In genomic region chr18:79690586-79691482, GRCh38 we compare ENCODE assay signal across 2 cellular contexts.
TF ChIP-seq lines count a peak whose summit lies in the region.

No MANE protein-coding gene starts in this region.

TF ChIP-seq in WTC11, 78 proteins besides CTCF, POLR2A, EP300 and RAD21:
- TF ChIP-seq AR (CRISPR knock-in tag; IDR thresholded peaks at IDR 0.05) (no peak), MAX (CRISPR knock-in tag; IDR thresholded peaks at IDR 0.05) (no peak), ATF2 (CRISPR knock-in tag; IDR thresholded peaks at IDR 0.05; ENCODE audit: borderline replicate concordance, low read depth) (no peak), TCF7 (CRISPR knock-in tag; IDR thresholded peaks at IDR 0.05; ENCODE audit: low read depth) (no peak)

TF ChIP-seq in HepG2, 621 proteins besides CTCF, POLR2A, EP300 and RAD21:
- no peak for TF ChIP-seq HDAC1 (CRISPR knock-in tag; IDR thresholded peaks at IDR 0.05)
- TF ChIP-seq HBP1 (CRISPR knock-in tag; IDR thresholded peaks at IDR 0.05; ENCODE audit: low read depth) = no peak
- TF ChIP-seq ZNF674 (CRISPR knock-in tag; IDR thresholded peaks at IDR 0.05; ENCODE audit: low read depth) = no peak
- no peak for TF ChIP-seq ZZZ3 (CRISPR knock-in tag; IDR thresholded peaks at IDR 0.05; ENCODE audit: borderline replicate concordance)
- no peak for TF ChIP-seq TRIM22 (IDR thresholded peaks at IDR 0.05)
- no peak for TF ChIP-seq KLF11 (CRISPR knock-in tag; IDR thresholded peaks at IDR 0.05)
- no peak for TF ChIP-seq ZMYM2 (CRISPR knock-in tag; IDR thresholded peaks at IDR 0.05)
- no peak for TF ChIP-seq NFAT5 (CRISPR knock-in tag; IDR thresholded peaks at IDR 0.05)
- TF ChIP-seq ATF6 (CRISPR knock-in tag; conservative IDR thresholded peaks at IDR 0.05) = no peak
- TF ChIP-seq SIX4 (CRISPR knock-in tag; IDR thresholded peaks at IDR 0.05) = no peak
- TF ChIP-seq ZNF317 (CRISPR knock-in tag; IDR thresholded peaks at IDR 0.05) = no peak
- TF ChIP-seq ZNF775 (CRISPR knock-in tag; IDR thresholded peaks at IDR 0.05; ENCODE audit: borderline replicate concordance) = no peak
- TF ChIP-seq DDIT3 (CRISPR knock-in tag; IDR thresholded peaks at IDR 0.05) = no peak
- no peak for TF ChIP-seq ZNF704 (CRISPR knock-in tag; IDR thresholded peaks at IDR 0.05; ENCODE audit: borderline replicate concordance)
- no peak for TF ChIP-seq ZNF710 (CRISPR knock-in tag; IDR thresholded peaks at IDR 0.05; ENCODE audit: borderline replicate concordance)
- TF ChIP-seq HNRNPK (IDR thresholded peaks at IDR 0.05; ENCODE audit: low read depth, low read length, poor library complexity, severe bottlenecking) = no peak
- TF ChIP-seq ZNF101 (CRISPR knock-in tag; IDR thresholded peaks at IDR 0.05; ENCODE audit: borderline replicate concordance, low read depth) = no peak
